Comparison of ENCODE assay signal across 31 cellular contexts in the genomic region with DNA sequence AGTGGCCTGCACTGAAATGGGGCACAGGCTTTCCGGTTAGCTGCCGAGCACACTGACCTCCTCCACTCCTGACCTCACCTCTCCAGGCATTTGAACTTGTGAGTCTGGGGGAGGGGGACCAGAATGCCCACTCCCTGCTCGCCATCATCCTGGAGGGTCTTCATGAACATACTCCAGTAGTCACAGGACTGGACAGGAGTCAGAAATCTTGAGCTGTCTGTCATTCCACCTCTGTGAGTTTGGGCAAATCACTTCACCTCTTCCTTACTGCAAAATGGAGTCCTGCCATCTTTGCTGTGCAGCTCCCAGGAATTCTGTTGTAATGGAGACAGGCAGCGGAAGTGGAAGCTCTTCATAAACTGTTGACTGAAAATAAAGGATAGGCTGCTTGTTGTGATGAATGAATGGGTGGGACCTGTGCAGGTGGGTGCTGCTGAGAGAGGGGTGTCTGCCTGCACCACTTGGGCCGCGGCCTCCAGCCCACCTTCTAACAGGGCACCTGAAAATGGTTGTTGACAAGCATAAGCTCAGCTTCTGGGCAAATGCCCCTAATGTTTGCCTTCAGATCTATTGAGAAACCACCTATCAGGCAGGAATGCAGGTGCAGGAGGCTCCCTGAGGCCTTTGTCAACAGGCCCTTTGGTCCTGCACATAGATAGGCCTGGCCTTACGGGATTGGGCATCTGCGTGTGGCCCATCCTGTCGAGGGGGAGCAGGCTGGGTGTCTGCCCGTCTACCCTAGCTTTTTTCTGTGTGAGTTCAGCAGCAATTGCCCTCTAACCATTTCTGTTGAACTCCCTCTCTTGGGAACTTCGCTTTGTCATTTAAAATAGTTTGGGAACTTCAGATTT.
DNase-seq lines count a peak whose midpoint lies in the region; ATAC-seq and TF ChIP-seq lines count a peak whose summit lies in the region.
"Had no signal": no experiment of that assay in that cellular context is flagged by ENCODE, and none has a peak within 500 bp of the region (broad histone marks: within the 10 kb centered on the region; RNA-seq: fewer than 3 reads in every experiment).

No MANE protein-coding gene starts in this region.

- WGBS in right lobe of liver (ENCODE audit: insufficient coverage, low coverage, low lambda C conversion rate, missing lambda C conversion rate): 53% methylated on average over 2 of the region's 11 CpGs

- POLR2A ChIA-PET in WTC11 (lab: Charles Lee): no interaction called here

- H3K27ac Mint-ChIP-seq in WTC11: no peak overlapping the region
- no peak overlapping the region for H3K27ac Mint-ChIP-seq in activated naive CD4-positive, alpha-beta T cell treated with anti-CD3 and anti-CD28 coated beads, Interleukin-2, amount 10 ng/mL, durations not matched to agents 7 days and 5 days
- H3K27ac Mint-ChIP-seq: activated CD8-positive, alpha-beta T cell treated with anti-CD3 and anti-CD28 coated beads, Interleukin-2, amount 10 ng/mL, durations not matched to agents 7 days and 5 days; activated naive CD8-positive, alpha-beta T cell; activated T-helper 2 cell treated with anti-CD3 and anti-CD28 coated beads, Interferon-gamma antibody, Interleukin-2, Interleukin-4, amounts not matched to agents 10 μg/mL and 5 μg/mL and 100 μg/mL, durations not matched to agents 14 hours and 24 hours and 36 hours had no signal

- peaks cover 24% of the 10 kb centered on the region for H3K4me1 Mint-ChIP-seq in WTC11
- H3K4me1 Mint-ChIP-seq in activated naive CD4-positive, alpha-beta T cell treated with anti-CD3 and anti-CD28 coated beads, Interleukin-2, amount 10 ng/mL, durations not matched to agents 7 days and 5 days: no peaks in the 10 kb centered on the region

- peak; percentile 73 for DNase-seq in ELF-1 (ENCODE audit: low read depth, low spot score)
- DNase-seq in NCI-H1092 treated with DMSO at 0.1 percent for 48 hours (lab: John Stamatoyannopoulos, UW): peak; percentile 26
- no peak for DNase-seq in WTC11 (ENCODE audit: low spot score)
- DNase-seq in right lobe of liver: peak; percentile 82 to 91 (median 89)
- DNase-seq in activated naive CD4-positive, alpha-beta T cell treated with anti-CD3 and anti-CD28 coated beads, Interleukin-2, amount 10 ng/mL, durations not matched to agents 7 days and 5 days: no peak
- no peak for DNase-seq in BE2C
- DNase-seq: activated CD4-positive, alpha-beta T cell treated with anti-CD3 and anti-CD28 coated beads for 4 hours; activated CD8-positive, alpha-beta T cell treated with anti-CD3 and anti-CD28 coated beads, Interleukin-2, amount 10 ng/mL, durations not matched to agents 7 days and 5 days; effector CD4-positive, alpha-beta T cell; hypothalamus; left lung; mesendoderm; MM.1S; NCI-H1436; NCI-H526; posterior cingulate gyrus; right cardiac atrium; spleen; stimulated activated CD4-positive, alpha-beta T cell treated with anti-CD3 and anti-CD28 coated beads, Interleukin-2, amount 100 ng/mL, for 24 hours; stimulated activated naive CD8-positive, alpha-beta T cell treated with anti-CD3 and anti-CD28 coated beads, Interleukin-15, Interleukin-2, amounts not matched to agents 100 U/mL and 50 U/mL, for 24 hours; T1000 had no signal

- no peak for TF ChIP-seq CTCF in WTC11 (IDR thresholded peaks at IDR 0.05)
- no peak for TF ChIP-seq CTCF in right lobe of liver (IDR thresholded peaks at IDR 0.05)
- TF ChIP-seq CTCF in BE2C (IDR thresholded peaks at IDR 0.05; ENCODE audit: low read depth, low read length): no peak

- H3K36me3 ChIP-seq in right lobe of liver (no peaks in the 10 kb centered on the region), BE2C (no peaks in the 10 kb centered on the region)
- H3K36me3 ChIP-seq: ascending aorta, BLaER1, cardiac muscle cell, gastroesophageal sphincter, left lung, spleen had no signal

- H3K4me3 Mint-ChIP-seq in WTC11: no peak overlapping the region
- H3K4me3 Mint-ChIP-seq in activated naive CD4-positive, alpha-beta T cell treated with anti-CD3 and anti-CD28 coated beads, Interleukin-2, amount 10 ng/mL, durations not matched to agents 7 days and 5 days: no peak overlapping the region
- H3K4me3 Mint-ChIP-seq: activated CD8-positive, alpha-beta T cell treated with anti-CD3 and anti-CD28 coated beads, Interleukin-2, amount 10 ng/mL, durations not matched to agents 7 days and 5 days; activated naive CD8-positive, alpha-beta T cell had no signal

- no peaks in the 10 kb centered on the region for H3K27me3 Mint-ChIP-seq in WTC11 (ENCODE audit: low read depth)
- peaks cover 9% of the 10 kb centered on the region for H3K27me3 Mint-ChIP-seq in activated naive CD4-positive, alpha-beta T cell treated with anti-CD3 and anti-CD28 coated beads, Interleukin-2, amount 10 ng/mL, durations not matched to agents 7 days and 5 days

- ATAC-seq in WTC11: peak; percentile 68
- ATAC-seq in right lobe of liver: peak; percentile 94 to 98 (median 96)
- ATAC-seq in HG02938 (IDR thresholded peaks at IDR 0.05; ENCODE audit: unreplicated experiment): no peak
- ATAC-seq in HG03571 (IDR thresholded peaks at IDR 0.05; ENCODE audit: unreplicated experiment): no peak
- ATAC-seq: activated CD8-positive, alpha-beta T cell treated with anti-CD3 and anti-CD28 coated beads, Interleukin-2, amount 10 ng/mL, durations not matched to agents 7 days and 5 days; gastroesophageal sphincter; left lung; right cardiac atrium; stimulated activated naive CD8-positive, alpha-beta T cell treated with anti-CD3 and anti-CD28 coated beads, Interleukin-15, Interleukin-2, amounts not matched to agents 100 U/mL and 50 U/mL, for 24 hours had no signal

- TF ChIP-seq POLR2A in right lobe of liver (IDR thresholded peaks at IDR 0.05): no peak

- CTCF ChIA-PET in WTC11 (lab: Charles Lee): no interaction called here
- CTCF ChIA-PET in activated naive CD4-positive, alpha-beta T cell treated with anti-CD3 and anti-CD28 coated beads, Interleukin-2, amount 10 ng/mL, durations not matched to agents 7 days and 5 days (lab: Charles Lee): interaction anchor here (0.8 kb wide), 1 partner anchor 9 kb away, joined by 3 read pairs; no protein-coding TSS in a partner anchor

- H3K27ac ChIP-seq in right lobe of liver: peak overlapping the region; percentile 63 to 91 (median 81)
- H3K27ac ChIP-seq: ascending aorta, BLaER1, cardiac muscle cell, gastroesophageal sphincter, KMS-11, left lung, spleen, VCaP had no signal

- H3K4me1 ChIP-seq in right lobe of liver (peaks cover 0 to 28% (median 11%) of the 10 kb centered on the region in 4 donors), BE2C (peaks cover 4% of the 10 kb centered on the region; the same call in 1 of the 2 replicates)
- H3K4me1 ChIP-seq: ascending aorta, BLaER1, gastroesophageal sphincter, left lung, spleen had no signal

- intact Hi-C loops in right lobe of liver (cut with DNase I): no loop called here

- H3K4me3 ChIP-seq in right lobe of liver (no peak overlapping the region), BE2C (ENCODE audit: low read depth, low read length) (no peak overlapping the region)
- H3K4me3 ChIP-seq: ascending aorta, BLaER1, cardiac muscle cell, gastroesophageal sphincter, left lung, spleen had no signal

- H3K9me3 Mint-ChIP-seq in WTC11: no peaks in the 10 kb centered on the region
- no peaks in the 10 kb centered on the region for H3K9me3 Mint-ChIP-seq in activated naive CD4-positive, alpha-beta T cell treated with anti-CD3 and anti-CD28 coated beads, Interleukin-2, amount 10 ng/mL, durations not matched to agents 7 days and 5 days
- H3K9me3 Mint-ChIP-seq: activated T-helper 2 cell treated with anti-CD3 and anti-CD28 coated beads, Interferon-gamma antibody, Interleukin-2, Interleukin-4, amounts not matched to agents 10 μg/mL and 5 μg/mL and 100 μg/mL, durations not matched to agents 14 hours and 24 hours and 36 hours had no signal

- H3K36me3 Mint-ChIP-seq in WTC11: no peaks in the 10 kb centered on the region
- no peaks in the 10 kb centered on the region for H3K36me3 Mint-ChIP-seq in activated naive CD4-positive, alpha-beta T cell treated with anti-CD3 and anti-CD28 coated beads, Interleukin-2, amount 10 ng/mL, durations not matched to agents 7 days and 5 days
- H3K36me3 Mint-ChIP-seq: activated naive CD8-positive, alpha-beta T cell had no signal

- H3K9me3 ChIP-seq in right lobe of liver (no peaks in the 10 kb centered on the region), BE2C (no peaks in the 10 kb centered on the region)
- H3K9me3 ChIP-seq: ascending aorta, BLaER1, gastroesophageal sphincter, left lung, spleen had no signal

- H3K27me3 ChIP-seq in right lobe of liver (no peaks in the 10 kb centered on the region), BE2C (no peaks in the 10 kb centered on the region)
- H3K27me3 ChIP-seq: ascending aorta, BLaER1, cardiac muscle cell, gastroesophageal sphincter, left lung, spleen had no signal

TF ChIP-seq in WTC11, 78 proteins besides CTCF, POLR2A, EP300 and RAD21:
- TF ChIP-seq GABPB1 (CRISPR knock-in tag; IDR thresholded peaks at IDR 0.05) (peak; percentile 87), ZNF232 (CRISPR knock-in tag; IDR thresholded peaks at IDR 0.05) (no peak)

Comparison
In these comparisons a context has a peak if more than half of its experiments do, and no peak if none do; other contexts are left out.
1. DNase-seq: peak in ELF-1 (single experiment), NCI-H1092 treated with DMSO at 0.1 percent for 48 hours (single experiment) and right lobe of liver (3 of 3); none in WTC11 (single experiment), activated naive CD4-positive, alpha-beta T cell treated with anti-CD3 and anti-CD28 coated beads, Interleukin-2, amount 10 ng/mL, durations not matched to agents 7 days and 5 days (single experiment) and BE2C (single experiment).
2. ATAC-seq: peak in WTC11 (single experiment) and right lobe of liver (4 of 4); none in HG02938 (single experiment) and HG03571 (single experiment).